ENCODE assay signal across 24 cellular contexts in genomic region chr16:27947696-27948095, GRCh38.
"Had no signal": no experiment of that assay in that cellular context is flagged by ENCODE, and none has a peak within 500 bp of the region (broad histone marks: within the 10 kb centered on the region; RNA-seq: fewer than 3 reads in every experiment).

No MANE protein-coding gene starts in this region.

- H3K9ac ChIP-seq: neural progenitor cell, parathyroid adenoma had no signal

- H3K4me3 Mint-ChIP-seq: memory B cell; naive thymus-derived CD8-positive, alpha-beta T cell; nephron; neural progenitor cell; stimulated activated naive CD8-positive, alpha-beta T cell treated with anti-CD3 and anti-CD28 coated beads, Interleukin-15, Interleukin-2, amounts not matched to agents 100 ng/mL and 50 ng/mL, for 24 hours had no signal

- H3K79me2 ChIP-seq: parathyroid adenoma had no signal

- H3K36me3 ChIP-seq: left lung, neural progenitor cell, neutrophil, suprapubic skin, thoracic aorta, tibial artery, vagina had no signal

- H3K9me3 Mint-ChIP-seq: memory B cell; nephron; neural progenitor cell; stimulated activated naive CD8-positive, alpha-beta T cell treated with anti-CD3 and anti-CD28 coated beads, Interleukin-15, Interleukin-2, amounts not matched to agents 100 ng/mL and 50 ng/mL, for 24 hours had no signal

- H3K4me3 ChIP-seq: left lung, neural progenitor cell, smooth muscle cell, suprapubic skin, thoracic aorta, tibial artery, vagina had no signal

- H3K4me1 ChIP-seq: left lung, parathyroid adenoma, suprapubic skin, tibial artery, vagina had no signal

- H3K36me3 Mint-ChIP-seq: memory B cell, neural progenitor cell had no signal

- H3K9me3 ChIP-seq: left lung, neutrophil, suprapubic skin, thoracic aorta, tibial artery, vagina had no signal

- H3K27me3 ChIP-seq: neutrophil, tibial artery, vagina had no signal

- H3K27ac Mint-ChIP-seq: memory B cell; nephron; neural progenitor cell; progenitor cell of endocrine pancreas; stimulated activated naive CD8-positive, alpha-beta T cell treated with anti-CD3 and anti-CD28 coated beads, Interleukin-15, Interleukin-2, amounts not matched to agents 100 ng/mL and 50 ng/mL, for 24 hours had no signal

- ATAC-seq: left cardiac atrium; left lung; naive thymus-derived CD8-positive, alpha-beta T cell; right cardiac atrium had no signal

- H3K4me2 ChIP-seq: neural progenitor cell, smooth muscle cell had no signal

- DNase-seq: head of caudate nucleus; hippocampal formation; kidney glomerular epithelial cell; left cardiac atrium; left lung; naive thymus-derived CD8-positive, alpha-beta T cell; occipital lobe; right cardiac atrium; stimulated activated CD4-positive, alpha-beta T cell treated with anti-CD3 and anti-CD28 coated beads, Interleukin-1b, Interleukin-23, amount 100 ng/mL, for 48 hours; stimulated activated CD4-positive, alpha-beta T cell treated with anti-CD3 and anti-CD28 coated beads, Interleukin-2, amount 100 ng/mL, for 48 hours; stimulated activated naive CD4-positive, alpha-beta T cell; tibial artery had no signal

- H2AFZ ChIP-seq: neural progenitor cell, parathyroid adenoma had no signal

- FAIRE-seq: keratinocyte had no signal

- H3K4me1 Mint-ChIP-seq: memory B cell had no signal

- H3K27ac ChIP-seq: left lung, neural progenitor cell, neutrophil, parathyroid adenoma, suprapubic skin, thoracic aorta, tibial artery, vagina had no signal
